21 cellular contexts compared by ENCODE assay signal in genomic region chr22:36198482-36198881, GRCh38. TPM values are rescaled to one million over a fixed set of nuclear protein-coding genes. Genes with fewer than 3 reads are reported as not detected.
A peak's percentile ranks its signal among the peaks of the same experiment; 100 is the strongest.
DNase-seq lines count a peak whose midpoint lies in the region; ATAC-seq and TF ChIP-seq lines count a peak whose summit lies in the region.
"Had no signal": no experiment of that assay in that cellular context is flagged by ENCODE, and none has a peak within 500 bp of the region (broad histone marks: within the 10 kb centered on the region; RNA-seq: fewer than 3 reads in every experiment).

No MANE protein-coding gene starts in this region.

- H3K27me3 Mint-ChIP-seq in activated CD4-positive, alpha-beta T cell treated with anti-CD3 and anti-CD28 coated beads, Interleukin-2, amount 10 ng/mL, durations not matched to agents 7 days and 5 days, result no peaks in the 10 kb centered on the region
- peaks cover 3 to 5% of the 10 kb centered on the region in 2 donors for H3K27me3 Mint-ChIP-seq in CD4-positive, alpha-beta memory T cell
- H3K27me3 Mint-ChIP-seq in brain, result peaks cover 7% of the 10 kb centered on the region
- no peaks in the 10 kb centered on the region for H3K27me3 Mint-ChIP-seq in neural crest cell (ENCODE audit: low read depth)

- no peaks in the 10 kb centered on the region for H3K27me3 ChIP-seq in CD4-positive, alpha-beta memory T cell (ENCODE audit: insufficient read depth, low read length)
- H3K27me3 ChIP-seq in H7 (ENCODE audit: control insufficient read depth, insufficient read depth, low read length), result no peaks in the 10 kb centered on the region
- H3K27me3 ChIP-seq: BE2C, right lobe of liver, testis had no signal

- ATAC-seq in GM18498 (IDR thresholded peaks at IDR 0.05; ENCODE audit: unreplicated experiment) (no peak), HG02970 (IDR thresholded peaks at IDR 0.05; ENCODE audit: low FRiP score, unreplicated experiment) (no peak)
- ATAC-seq: mucosa of descending colon, SK-N-SH treated with all-trans-retinoic acid at 6 μM for 48 hours had no signal

- H3K36me3 Mint-ChIP-seq in activated CD4-positive, alpha-beta T cell treated with anti-CD3 and anti-CD28 coated beads, Interleukin-2, amount 10 ng/mL, durations not matched to agents 7 days and 5 days (ENCODE audit: low read depth), result no peaks in the 10 kb centered on the region
- no peaks in the 10 kb centered on the region for H3K36me3 Mint-ChIP-seq in CD4-positive, alpha-beta memory T cell
- H3K36me3 Mint-ChIP-seq in brain (no peaks in the 10 kb centered on the region), neural crest cell (ENCODE audit: low read depth) (no peaks in the 10 kb centered on the region)

- H3K27ac ChIP-seq in CD4-positive, alpha-beta memory T cell (ENCODE audit: low read depth, low read length), result no peak overlapping the region
- H3K27ac ChIP-seq: RWPE1 had no signal

- H3K9me3 ChIP-seq in CD4-positive, alpha-beta memory T cell (ENCODE audit: control insufficient read depth in 1 of 2, low read length in 2 of 2), result no peaks in the 10 kb centered on the region
- H3K9me3 ChIP-seq: BE2C, mucosa of descending colon, right lobe of liver, testis had no signal

- H3K27ac Mint-ChIP-seq in activated CD4-positive, alpha-beta T cell treated with anti-CD3 and anti-CD28 coated beads, Interleukin-2, amount 10 ng/mL, durations not matched to agents 7 days and 5 days, result peak overlapping the region; percentile 16
- H3K27ac Mint-ChIP-seq in CD4-positive, alpha-beta memory T cell, result peak overlapping the region in 4 of 7 donors; percentile 4 to 62 (median 24)
- peak overlapping the region; percentile 11 to 98 (median 98) for H3K27ac Mint-ChIP-seq in brain
- H3K27ac Mint-ChIP-seq in neural crest cell (ENCODE audit: unreplicated experiment), result peak overlapping the region; percentile 9

- H3K4me3 ChIP-seq in CD4-positive, alpha-beta memory T cell (ENCODE audit: low read length in 2 of 2), result no peak overlapping the region
- H3K4me3 ChIP-seq in H7 (ENCODE audit: insufficient read depth, low read depth, low read length), result no peak overlapping the region
- H3K4me3 ChIP-seq: mucosa of descending colon, right lobe of liver, testis had no signal

- intact Hi-C loops in CD4-positive, alpha-beta memory T cell (cut with micrococcal nuclease), result no loop called here

- no peaks in the 10 kb centered on the region for H3K4me1 ChIP-seq in CD4-positive, alpha-beta memory T cell (ENCODE audit: insufficient read depth, low read length)

- CTCF ChIA-PET in activated CD4-positive, alpha-beta T cell treated with anti-CD3 and anti-CD28 coated beads, Interleukin-2, amount 10 ng/mL, durations not matched to agents 7 days and 5 days (lab: Charles Lee), result interaction anchor here (2.0 kb wide), 1 partner anchor 10 kb away, joined by 5 read pairs; no protein-coding TSS in a partner anchor
- CTCF ChIA-PET in CD4-positive, alpha-beta memory T cell (lab: Charles Lee; ENCODE audit: partially characterized antibody), result interaction anchor here (1.3 to 1.4 kb wide), 2 partner anchors 21 to 288 kb away, joined by 3 read pairs; no protein-coding TSS in a partner anchor

- POLR2A ChIA-PET in activated CD4-positive, alpha-beta T cell treated with anti-CD3 and anti-CD28 coated beads, Interleukin-2, amount 10 ng/mL, durations not matched to agents 7 days and 5 days (lab: Charles Lee), result no interaction called here
- POLR2A ChIA-PET in CD4-positive, alpha-beta memory T cell (lab: Charles Lee; ENCODE audit: partially characterized antibody), result no interaction called here

- TF ChIP-seq CTCF in brain (conservative IDR thresholded peaks at IDR 0.05) (no peak), neural crest cell (conservative IDR thresholded peaks at IDR 0.05) (no peak)

- H3K4me3 Mint-ChIP-seq in activated CD4-positive, alpha-beta T cell treated with anti-CD3 and anti-CD28 coated beads, Interleukin-2, amount 10 ng/mL, durations not matched to agents 7 days and 5 days, result no peak overlapping the region
- no peak overlapping the region for H3K4me3 Mint-ChIP-seq in CD4-positive, alpha-beta memory T cell
- peak overlapping the region in 4 of 5 experiments; percentile 5 to 74 (median 44) for H3K4me3 Mint-ChIP-seq in brain
- no peak overlapping the region for H3K4me3 Mint-ChIP-seq in neural crest cell

- no peaks in the 10 kb centered on the region for H3K9me3 Mint-ChIP-seq in activated CD4-positive, alpha-beta T cell treated with anti-CD3 and anti-CD28 coated beads, Interleukin-2, amount 10 ng/mL, durations not matched to agents 7 days and 5 days
- H3K9me3 Mint-ChIP-seq in CD4-positive, alpha-beta memory T cell, result no peaks in the 10 kb centered on the region
- H3K9me3 Mint-ChIP-seq in brain (no peaks in the 10 kb centered on the region), neural crest cell (no peaks in the 10 kb centered on the region)

- no peaks in the 10 kb centered on the region for H3K36me3 ChIP-seq in CD4-positive, alpha-beta memory T cell (ENCODE audit: insufficient read depth, low read length)
- H3K36me3 ChIP-seq in H7 (replicated peaks; ENCODE audit: control insufficient read depth, insufficient read depth, low read length), result no peaks in the 10 kb centered on the region
- H3K36me3 ChIP-seq: BE2C, right lobe of liver had no signal

- H3K4me1 Mint-ChIP-seq in activated CD4-positive, alpha-beta T cell treated with anti-CD3 and anti-CD28 coated beads, Interleukin-2, amount 10 ng/mL, durations not matched to agents 7 days and 5 days, result peaks cover 40% of the 10 kb centered on the region
- peaks cover 2 to 22% (median 6%) of the 10 kb centered on the region in 4 donors for H3K4me1 Mint-ChIP-seq in CD4-positive, alpha-beta memory T cell
- peaks cover 85% of the 10 kb centered on the region for H3K4me1 Mint-ChIP-seq in brain
- H3K4me1 Mint-ChIP-seq in neural crest cell, result peaks cover 47% of the 10 kb centered on the region

- DNase-seq in activated CD4-positive, alpha-beta T cell treated with anti-CD3 and anti-CD28 coated beads, Interleukin-2, amount 10 ng/mL, durations not matched to agents 7 days and 5 days, result no peak
- no peak for DNase-seq in activated CD4-positive, alpha-beta T cell treated with anti-CD3 and anti-CD28 coated beads, Interleukin-2, amount 50 U/mL, for 1 hour
- DNase-seq in CD4-positive, alpha-beta memory T cell, result no peak
- DNase-seq in neural crest cell (ENCODE audit: low read depth, low spot score), result no peak
- no peak for DNase-seq in H7
- DNase-seq: activated CD4-positive, CD25-positive, alpha-beta regulatory T cell treated with anti-CD3 and anti-CD28 coated beads, Interleukin-2, amount 50 U/mL, for 72 hours; activated naive CD4-positive, alpha-beta T cell treated with Interleukin-2 at 50 U/mL for 16 hours; BE2C; mucosa of descending colon; NCI-H1417; NCI-H2107; NCI-H524; right lobe of liver; testis had no signal

RNA-seq across cellular contexts. Expression of gene APOL4, which starts 3.1 kb away (rescaled TPM):
- total RNA-seq in activated CD4-positive, alpha-beta T cell treated with anti-CD3 and anti-CD28 coated beads, Interleukin-2, amount 10 ng/mL, durations not matched to agents 7 days and 5 days, result under 1 TPM; 0.54 to 0.57 TPM
- not detected for total RNA-seq in CD4-positive, alpha-beta memory T cell
- polyA plus RNA-seq in CD4-positive, alpha-beta memory T cell, result not detected
- 6.1 TPM for polyA plus RNA-seq in brain (ENCODE audit: insufficient read depth, low read depth, low replicate concordance)
- total RNA-seq in neural crest cell, result not detected in 2 replicates
- total RNA-seq in H7 (2014; rRNA removed; shearing (Covaris generic)), result not detected in 2 replicates
- total RNA-seq: chondrocyte, osteocyte had no signal

RNA-seq across cellular contexts. Expression of gene APOL3, which starts 37.9 kb away (rescaled TPM):
- total RNA-seq in activated CD4-positive, alpha-beta T cell treated with anti-CD3 and anti-CD28 coated beads, Interleukin-2, amount 10 ng/mL, durations not matched to agents 7 days and 5 days, result 100 to 1,000 TPM; 139 to 150 TPM
- total RNA-seq in CD4-positive, alpha-beta memory T cell, result 100 to 1,000 TPM; 213 to 229 TPM
- polyA plus RNA-seq in CD4-positive, alpha-beta memory T cell, result 100 to 1,000 TPM in 1 of 2 donors, 10 to 100 TPM in 1; 47.4 to 109 TPM
- 4.2 TPM for polyA plus RNA-seq in brain (ENCODE audit: insufficient read depth, low read depth, low replicate concordance)
- total RNA-seq in neural crest cell, result not detected in 2 replicates
- total RNA-seq in H7 (2014; rRNA removed; shearing (Covaris generic)), result 0.28 TPM in 1 of 2 replicates, not detected in the other

RNA-seq across cellular contexts. Expression of gene APOL2, which starts 40.8 kb away (rescaled TPM):
- total RNA-seq in activated CD4-positive, alpha-beta T cell treated with anti-CD3 and anti-CD28 coated beads, Interleukin-2, amount 10 ng/mL, durations not matched to agents 7 days and 5 days, result 10 to 100 TPM; 77.0 to 85.4 TPM
- total RNA-seq in CD4-positive, alpha-beta memory T cell, result 100 to 1,000 TPM in 1 of 2 experiments, 10 to 100 TPM in 1; 96.4 to 103 TPM
- 10 to 100 TPM; 24.4 to 27.0 TPM for polyA plus RNA-seq in CD4-positive, alpha-beta memory T cell
- 16.9 TPM for polyA plus RNA-seq in brain (ENCODE audit: insufficient read depth, low read depth, low replicate concordance)
- 14.2 and 15.7 TPM in 2 replicates for total RNA-seq in neural crest cell
- 14.9 and 18.0 TPM in 2 replicates for total RNA-seq in H7 (2014; rRNA removed; shearing (Covaris generic))

RNA-seq across cellular contexts. Expression of gene APOL1, which starts 54.5 kb away (rescaled TPM):
- 10 to 100 TPM; 50.9 to 60.0 TPM for total RNA-seq in activated CD4-positive, alpha-beta T cell treated with anti-CD3 and anti-CD28 coated beads, Interleukin-2, amount 10 ng/mL, durations not matched to agents 7 days and 5 days
- 10 to 100 TPM; 27.5 to 31.2 TPM for total RNA-seq in CD4-positive, alpha-beta memory T cell
- 10 to 100 TPM in 1 of 2 donors, 1 to 10 TPM in 1; 6.3 to 24.9 TPM for polyA plus RNA-seq in CD4-positive, alpha-beta memory T cell
- 5.0 TPM for polyA plus RNA-seq in brain (ENCODE audit: insufficient read depth, low read depth, low replicate concordance)
- total RNA-seq in neural crest cell, result not detected in 2 replicates
- total RNA-seq in H7 (2014; rRNA removed; shearing (Covaris generic)), result not detected in 2 replicates

Comparison
In these comparisons a context has a peak if more than half of its experiments do, and no peak if none do; other contexts are left out.
1. H3K27ac Mint-ChIP-seq: peak in every context shown above with its lines; median percentile 98 in brain; 24 in CD4-positive, alpha-beta memory T cell; 16 in activated CD4-positive, alpha-beta T cell treated with anti-CD3 and anti-CD28 coated beads, Interleukin-2, amount 10 ng/mL, durations not matched to agents 7 days and 5 days; 9 in neural crest cell.
2. H3K4me3 Mint-ChIP-seq: peak in brain (4 of 5); none in activated CD4-positive, alpha-beta T cell treated with anti-CD3 and anti-CD28 coated beads, Interleukin-2, amount 10 ng/mL, durations not matched to agents 7 days and 5 days (single experiment), CD4-positive, alpha-beta memory T cell (0 of 8) and neural crest cell (single experiment).
3. RNA of gene APOL3, which starts 37.9 kb away (total RNA-seq): 213 to 229 TPM in CD4-positive, alpha-beta memory T cell and 139 to 150 TPM in activated CD4-positive, alpha-beta T cell treated with anti-CD3 and anti-CD28 coated beads, Interleukin-2, amount 10 ng/mL, durations not matched to agents 7 days and 5 days; 0.28 TPM in H7 and not detected in neural crest cell; every median in the first group is over 100 times any median in the second.